In genomic region chr17:68431661-68432071, GRCh38 we compare ENCODE assay signal across 8 cellular contexts. TPM values are rescaled to one million over a fixed set of nuclear protein-coding genes. Genes with fewer than 3 reads are reported as not detected.
A peak's percentile ranks its signal among the peaks of the same experiment; 100 is the strongest.
DNase-seq lines count a peak whose midpoint lies in the region; ATAC-seq and TF ChIP-seq lines count a peak whose summit lies in the region.

No MANE protein-coding gene starts in this region.

- H4K5ac ChIP-seq in H9 (ENCODE audit: insufficient read length, low read depth, low read length) = no peak overlapping the region

- peak; percentile 28; the same call in 1 of the 2 replicates for TF ChIP-seq CTCF in BJ (IDR thresholded peaks at IDR 0.05; ENCODE audit: insufficient read depth, low read depth, low read length)
- TF ChIP-seq CTCF in H9 (conservative IDR thresholded peaks at IDR 0.05) = peak; percentile 66
- TF ChIP-seq CTCF in WI38 (IDR thresholded peaks at IDR 0.05; ENCODE audit: low read depth, low read length) = 0 out of 2 replicates have a peak, but pooled peaks have one; percentile 5
- TF ChIP-seq CTCF in epithelial cell of esophagus (IDR thresholded peaks at IDR 0.05; ENCODE audit: insufficient read depth, low read depth, low read length, missing control alignments) = peak; percentile 43

- no peak overlapping the region for H3K4ac ChIP-seq in H9 (ENCODE audit: low read depth, low read length)

- no peak overlapping the region for H3K4me3 ChIP-seq in BJ (ENCODE audit: low read depth, low read length)
- H3K4me3 ChIP-seq in WI38 (ENCODE audit: low read depth, low read length) = no peak overlapping the region
- no peak overlapping the region for H3K4me3 ChIP-seq in epithelial cell of esophagus (ENCODE audit: low read length)

- POLR2A ChIA-PET in BJ (lab: Charles Lee) = no interaction called here

- no peaks in the 10 kb centered on the region for H3K79me2 ChIP-seq in H9 (ENCODE audit: insufficient read depth, low read length)

- H2BK15ac ChIP-seq in H9 (ENCODE audit: low read depth, low read length) = no peak overlapping the region

- H3K23me2 ChIP-seq in H9 (ENCODE audit: insufficient read length, low read depth, low read length, poor library complexity, severe bottlenecking) = no peaks in the 10 kb centered on the region

- WGBS in H9 (ENCODE audit: extremely low coverage, insufficient read length, low lambda C conversion rate) = no CpG with 5 or more reads among the region's 15 CpGs

- peaks cover 13 to 45% (median 33%) of the 10 kb centered on the region in 3 experiments; a peak in 6 of 7 replicates for H3K36me3 Mint-ChIP-seq in H9 (ENCODE audit: insufficient read depth in 1 of 3, low read depth in 3 of 3)

- H3K9me3 ChIP-seq in H9 (ENCODE audit: control insufficient read depth, low read depth, low read length) = no peaks in the 10 kb centered on the region

- H3K56ac ChIP-seq in H9 (ENCODE audit: insufficient read length, low read depth, low read length) = no peak overlapping the region

- no peak overlapping the region for H3T11ph ChIP-seq in H9 (ENCODE audit: low read length)

- H3K4me1 Mint-ChIP-seq in H9 = peaks cover 5 to 9% of the 10 kb centered on the region in 2 experiments

- H3K9ac ChIP-seq in H9 (ENCODE audit: extremely low read depth, insufficient read length, low read length) = no peak overlapping the region

- H3K27me3 Mint-ChIP-seq in H9 (ENCODE audit: low read depth) = no peaks in the 10 kb centered on the region

- no peak overlapping the region for H2BK20ac ChIP-seq in H9 (ENCODE audit: low read depth, low read length, poor library complexity, severe bottlenecking)

- H4K20me1 ChIP-seq in H9 (ENCODE audit: control insufficient read depth, insufficient read depth, insufficient read length) = no peaks in the 10 kb centered on the region

- H3K4me3 Mint-ChIP-seq in H9 = no peak overlapping the region

- H3K18ac ChIP-seq in H9 (ENCODE audit: insufficient read length, low read depth, low read length) = no peak overlapping the region

- H3K36me3 ChIP-seq in BJ (ENCODE audit: control insufficient read depth, insufficient read depth, low read length) = peaks cover 29% of the 10 kb centered on the region

- no peaks in the 10 kb centered on the region for H3K4me1 ChIP-seq in H9 (ENCODE audit: insufficient read depth, low read length)

- H3K23ac ChIP-seq in H9 (ENCODE audit: insufficient read length, low read depth, low read length) = no peak overlapping the region

- no peak overlapping the region for H2BK12ac ChIP-seq in H9 (ENCODE audit: insufficient read length, low read depth, low read length)

- H4K91ac ChIP-seq in H9 (ENCODE audit: insufficient read length, low read depth, low read length) = no peak overlapping the region

- no peaks in the 10 kb centered on the region for H3K9me3 Mint-ChIP-seq in H9

- H2BK120ac ChIP-seq in H9 (ENCODE audit: low read depth, low read length, poor library complexity, severe bottlenecking) = no peak overlapping the region

- no peak overlapping the region for H3K27ac ChIP-seq in H9 (ENCODE audit: insufficient read length, low read depth, low read length)

- H3K27me3 ChIP-seq in BJ (ENCODE audit: control insufficient read depth, insufficient read depth, low read length) (no peaks in the 10 kb centered on the region), H9 (ENCODE audit: insufficient read depth, low read length) (no peaks in the 10 kb centered on the region)

- no peak overlapping the region for H4K8ac ChIP-seq in H9 (replicated peaks; ENCODE audit: insufficient read length, low read depth, low read length)

- DNase-seq in BJ (ENCODE audit: low read depth) (no peak), H9 (peak; percentile 45), epithelial cell of esophagus (ENCODE audit: low read depth) (peak; percentile 22)
- DNase-seq in stimulated activated CD4-positive, alpha-beta T cell treated with anti-CD3 and anti-CD28 coated beads, Interleukin-4, amount 100 ng/mL, for 4 hours = peak; percentile 24 to 55

- H2AK5ac ChIP-seq in H9 (ENCODE audit: insufficient read length, low read length) = no peak overlapping the region

- H3K4me2 ChIP-seq in H9 (ENCODE audit: insufficient read depth, insufficient read length, low read length) = no peak overlapping the region

- H3K79me1 ChIP-seq in H9 (ENCODE audit: insufficient read depth, low read depth, low read length, poor library complexity, severe bottlenecking) = no peaks in the 10 kb centered on the region

- 0 out of 7 replicates have a peak overlapping the region, but pooled peaks of 1 of the 3 experiments have one; percentile 2 for H3K27ac Mint-ChIP-seq in H9

- H2AFZ ChIP-seq in H9 (ENCODE audit: low read length) = no peak overlapping the region

- CTCF ChIA-PET in BJ (lab: Yijun Ruan, JAX) = interaction anchor here (1.0 to 2.1 kb wide), 8 partner anchors 14 to 169 kb away, joined by 3 to 6 read pairs (median 4); no protein-coding TSS in a partner anchor

- no peak for ATAC-seq in HG03139 (IDR thresholded peaks at IDR 0.05; ENCODE audit: unreplicated experiment)
- ATAC-seq in GM18517 (IDR thresholded peaks at IDR 0.05; ENCODE audit: unreplicated experiment) = no peak
- ATAC-seq in GM18858 (IDR thresholded peaks at IDR 0.05; ENCODE audit: unreplicated experiment) = no peak

- no peak overlapping the region for H3K14ac ChIP-seq in H9 (ENCODE audit: insufficient read depth, low read length)

- no peak overlapping the region for H2BK5ac ChIP-seq in H9 (ENCODE audit: insufficient read length, low read length)

RNA-seq across cellular contexts. Expression of gene WIPI1, which starts 25.6 kb away (rescaled TPM):
- polyA plus RNA-seq in BJ (2011; rRNA removed) = 79.1 and 91.6 TPM in 2 replicates
- polyA minus RNA-seq in BJ (2011; rRNA and poly(A)+ RNA removed) = 46.4 and 67.2 TPM in 2 replicates
- total RNA-seq in H9 (2021) = 12.0 and 15.4 TPM in 2 replicates

Comparison
In these comparisons a context has a peak if more than half of its experiments do, and no peak if none do; other contexts are left out.
1. CTCF ChIP-seq: peak in every context shown above with its lines; median percentile 66 in H9; 43 in epithelial cell of esophagus; 28 in BJ; 5 in WI38.